34 cellular contexts compared by ENCODE assay signal in the genomic region with DNA sequence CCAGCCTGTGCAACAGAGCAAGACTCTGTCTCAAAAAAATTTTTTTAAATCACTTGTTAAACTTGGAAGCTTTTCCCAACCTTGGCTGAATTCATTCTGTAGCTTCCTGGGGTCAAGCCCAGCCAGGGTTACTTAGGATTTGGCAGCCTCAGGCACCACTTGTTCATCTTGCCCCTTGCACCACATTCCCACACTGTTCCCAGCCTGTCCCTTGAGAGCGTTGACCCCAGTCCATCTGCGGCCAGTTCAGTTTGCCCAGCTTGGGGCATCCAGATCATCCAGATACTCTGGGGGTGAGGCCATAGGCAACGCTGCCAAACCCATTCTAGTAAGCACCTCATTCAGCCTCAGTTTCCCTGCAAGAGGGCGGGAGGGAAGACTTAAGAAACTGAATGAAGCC. TPM values are rescaled to one million over a fixed set of nuclear protein-coding genes. Genes with fewer than 3 reads are reported as not detected.
"Had no signal": no experiment of that assay in that cellular context is flagged by ENCODE, and none has a peak within 500 bp of the region (broad histone marks: within the 10 kb centered on the region; RNA-seq: fewer than 3 reads in every experiment).

No MANE protein-coding gene starts in this region.

- FAIRE-seq: endometrium, endothelial cell of umbilical vein had no signal

- ATAC-seq: activated CD4-positive, alpha-beta T cell treated with anti-CD3 and anti-CD28 coated beads for 36 hours; activated CD8-positive, alpha-beta T cell treated with anti-CD3 and anti-CD28 coated beads, Interleukin-2, amount 10 ng/mL, durations not matched to agents 7 days and 5 days; activated naive CD4-positive, alpha-beta T cell treated with anti-CD3 and anti-CD28 coated beads, Interleukin-2, amount 50 U/mL, for 72 hours; activated T-cell treated with anti-CD3 and anti-CD28 coated beads, Interleukin-2, amount 50 U/mL, for 72 hours; gastroesophageal sphincter had no signal

- H3K4me1 ChIP-seq: ascending aorta, breast epithelium, colonic mucosa, esophagus squamous epithelium, gastroesophageal sphincter had no signal

- H3K36me3 ChIP-seq: ascending aorta, breast epithelium, cardiac muscle cell, colonic mucosa, esophagus squamous epithelium, gastroesophageal sphincter had no signal

- H3K36me3 Mint-ChIP-seq: activated CD4-positive, alpha-beta memory T cell treated with anti-CD3 and anti-CD28 coated beads for 36 hours; activated naive CD4-positive, alpha-beta T cell treated with anti-CD3 and anti-CD28 coated beads, Interleukin-2, amount 10 ng/mL, durations not matched to agents 7 days and 5 days; activated naive CD4-positive, alpha-beta T cell treated with anti-CD3 and anti-CD28 coated beads, Interleukin-2, amount 50 U/mL, for 72 hours; brain had no signal

- H3K4me1 Mint-ChIP-seq: activated CD4-positive, alpha-beta T cell treated with anti-CD3 and anti-CD28 coated beads for 36 hours; brain had no signal

- H3K4me3 Mint-ChIP-seq: activated CD4-positive, alpha-beta memory T cell treated with anti-CD3 and anti-CD28 coated beads for 36 hours; activated CD4-positive, alpha-beta T cell treated with anti-CD3 and anti-CD28 coated beads for 36 hours; activated CD4-positive, alpha-beta T cell treated with anti-CD3 and anti-CD28 coated beads, Interleukin-2, amount 10 ng/mL, durations not matched to agents 24 days and 14 days; activated CD8-positive, alpha-beta T cell treated with anti-CD3 and anti-CD28 coated beads, Interleukin-2, amount 10 ng/mL, durations not matched to agents 7 days and 5 days; activated naive CD4-positive, alpha-beta T cell treated with anti-CD3 and anti-CD28 coated beads, Interleukin-2, amount 10 ng/mL, durations not matched to agents 7 days and 5 days; activated naive CD8-positive, alpha-beta T cell treated with anti-CD3 and anti-CD28 coated beads, Interleukin-2, amount 10 ng/mL, durations not matched to agents 7 days and 5 days; activated T-cell treated with anti-CD3 and anti-CD28 coated beads, Interleukin-2, amount 50 U/mL, for 24 hours; activated T-cell treated with anti-CD3 and anti-CD28 coated beads, Interleukin-2, amount 50 U/mL, for 72 hours; brain had no signal

- H3K27me3 Mint-ChIP-seq: activated CD4-positive, alpha-beta memory T cell treated with anti-CD3 and anti-CD28 coated beads for 36 hours; activated CD4-positive, alpha-beta T cell treated with anti-CD3 and anti-CD28 coated beads for 36 hours; activated CD4-positive, alpha-beta T cell treated with anti-CD3 and anti-CD28 coated beads, Interleukin-2, amount 10 ng/mL, durations not matched to agents 24 days and 14 days; activated naive CD4-positive, alpha-beta T cell treated with anti-CD3 and anti-CD28 coated beads, Interleukin-2, amount 10 ng/mL, durations not matched to agents 7 days and 5 days; activated T-cell treated with anti-CD3 and anti-CD28 coated beads, Interleukin-2, amount 50 U/mL, for 24 hours; brain had no signal

- H3K27me3 ChIP-seq: ascending aorta, breast epithelium, cardiac muscle cell, colonic mucosa, esophagus squamous epithelium, gastroesophageal sphincter had no signal

- H3K27ac ChIP-seq: ascending aorta, breast epithelium, cardiac muscle cell, colonic mucosa, epithelial cell of prostate, esophagus squamous epithelium, gastroesophageal sphincter had no signal

- H3K27ac Mint-ChIP-seq: activated CD4-positive, alpha-beta memory T cell treated with anti-CD3 and anti-CD28 coated beads for 36 hours; activated CD4-positive, alpha-beta T cell treated with anti-CD3 and anti-CD28 coated beads for 36 hours; activated CD4-positive, alpha-beta T cell treated with anti-CD3 and anti-CD28 coated beads, Interleukin-2, amount 10 ng/mL, durations not matched to agents 24 days and 14 days; activated CD8-positive, alpha-beta T cell treated with anti-CD3 and anti-CD28 coated beads, Interleukin-2, amount 10 ng/mL, durations not matched to agents 7 days and 5 days; activated naive CD4-positive, alpha-beta T cell treated with anti-CD3 and anti-CD28 coated beads, Interleukin-2, amount 10 ng/mL, durations not matched to agents 7 days and 5 days; activated naive CD4-positive, alpha-beta T cell treated with anti-CD3 and anti-CD28 coated beads, Interleukin-2, amount 50 U/mL, for 72 hours; activated naive CD8-positive, alpha-beta T cell treated with anti-CD3 and anti-CD28 coated beads, Interleukin-2, amount 10 ng/mL, durations not matched to agents 7 days and 5 days; activated T-cell treated with anti-CD3 and anti-CD28 coated beads, Interleukin-2, amount 50 U/mL, for 24 hours; activated T-cell treated with anti-CD3 and anti-CD28 coated beads, Interleukin-2, amount 50 U/mL, for 72 hours; brain had no signal

- H3K9me3 Mint-ChIP-seq: activated CD4-positive, alpha-beta memory T cell treated with anti-CD3 and anti-CD28 coated beads for 36 hours; activated CD4-positive, alpha-beta T cell treated with anti-CD3 and anti-CD28 coated beads, Interleukin-2, amount 10 ng/mL, durations not matched to agents 24 days and 14 days; activated naive CD4-positive, alpha-beta T cell treated with anti-CD3 and anti-CD28 coated beads, Interleukin-2, amount 10 ng/mL, durations not matched to agents 7 days and 5 days; activated naive CD4-positive, alpha-beta T cell treated with anti-CD3 and anti-CD28 coated beads, Interleukin-2, amount 50 U/mL, for 72 hours; activated naive CD8-positive, alpha-beta T cell treated with anti-CD3 and anti-CD28 coated beads, Interleukin-2, amount 10 ng/mL, durations not matched to agents 7 days and 5 days; activated T-cell treated with anti-CD3 and anti-CD28 coated beads, Interleukin-2, amount 50 U/mL, for 24 hours; activated T-cell treated with anti-CD3 and anti-CD28 coated beads, Interleukin-2, amount 50 U/mL, for 72 hours had no signal

- DNase-seq: activated CD4-positive, alpha-beta memory T cell treated with anti-CD3 and anti-CD28 coated beads for 36 hours; activated CD4-positive, alpha-beta T cell treated with anti-CD3 and anti-CD28 coated beads for 36 hours; activated CD4-positive, alpha-beta T cell treated with anti-CD3 and anti-CD28 coated beads, Interleukin-2, amount 10 ng/mL, durations not matched to agents 24 days and 14 days; activated CD4-positive, CD25-positive, alpha-beta regulatory T cell; activated CD4-positive, CD25-positive, alpha-beta regulatory T cell treated with anti-CD3 and anti-CD28 coated beads, Interleukin-2, amount 50 U/mL, for 72 hours; activated CD8-positive, alpha-beta memory T cell treated with anti-CD3 and anti-CD28 coated beads, Interleukin-2, amount 50 U/mL, for 48 hours; activated CD8-positive, alpha-beta T cell treated with anti-CD3 and anti-CD28 coated beads, Interleukin-2, amount 10 ng/mL, durations not matched to agents 7 days and 5 days; activated gamma-delta T cell; activated naive CD4-positive, alpha-beta T cell; activated naive CD4-positive, alpha-beta T cell treated with anti-CD3 and anti-CD28 coated beads, Interleukin-2, amount 10 ng/mL, durations not matched to agents 7 days and 5 days; activated naive CD8-positive, alpha-beta T cell treated with anti-CD3 and anti-CD28 coated beads, Interleukin-2, amount 10 ng/mL, durations not matched to agents 7 days and 5 days; activated T-cell treated with anti-CD3 and anti-CD28 coated beads for 4 hours; activated T-cell treated with anti-CD3 and anti-CD28 coated beads, Interleukin-2, amount 50 U/mL, for 24 hours; activated T-cell treated with anti-CD3 and anti-CD28 coated beads, Interleukin-2, amount 50 U/mL, for 72 hours; central memory CD4-positive, alpha-beta T cell; cerebellar nuclear complex; colonic mucosa; effector CD8-positive, alpha-beta T cell; esophagus squamous epithelium; foreskin melanocyte; T-helper 2 cell had no signal

- H3K4me3 ChIP-seq: ascending aorta, breast epithelium, cardiac muscle cell, colonic mucosa, esophagus squamous epithelium, gastroesophageal sphincter had no signal

- H3K9me3 ChIP-seq: ascending aorta, breast epithelium, colonic mucosa, esophagus squamous epithelium, gastroesophageal sphincter had no signal

RNA-seq across cellular contexts. Expression of a gene that starts 8.7 kb away (rescaled TPM):
- total RNA-seq: activated CD4-positive, alpha-beta memory T cell treated with anti-CD3 and anti-CD28 coated beads for 36 hours; activated CD4-positive, alpha-beta T cell treated with anti-CD3 and anti-CD28 coated beads for 36 hours; activated CD4-positive, alpha-beta T cell treated with anti-CD3 and anti-CD28 coated beads, Interleukin-2, amount 10 ng/mL, durations not matched to agents 24 days and 14 days; activated CD8-positive, alpha-beta T cell treated with anti-CD3 and anti-CD28 coated beads, Interleukin-2, amount 10 ng/mL, durations not matched to agents 7 days and 5 days; activated naive CD4-positive, alpha-beta T cell treated with anti-CD3 and anti-CD28 coated beads, Interleukin-2, amount 50 U/mL, for 72 hours; activated naive CD8-positive, alpha-beta T cell treated with anti-CD3 and anti-CD28 coated beads, Interleukin-2, amount 10 ng/mL, durations not matched to agents 7 days and 5 days; activated T-cell treated with anti-CD3 and anti-CD28 coated beads, Interleukin-2, amount 50 U/mL, for 72 hours; ascending aorta; cardiac muscle cell; dermis microvascular lymphatic vessel endothelial cell; endothelial cell of umbilical vein; esophagus squamous epithelium; fibroblast of villous mesenchyme; glomerular endothelial cell; T-helper 1 cell treated with Interleukin-12 subunit alpha and Interleukin-12 subunit beta and Interleukin-4 antibody, amounts not matched to agents 30 ng/mL and 1 ng/mL, for 36 hours had no signal
- polyA plus RNA-seq: cardiac muscle cell, endothelial cell of umbilical vein had no signal
